ENCODE assay signal across 9 cellular contexts in the genomic region with DNA sequence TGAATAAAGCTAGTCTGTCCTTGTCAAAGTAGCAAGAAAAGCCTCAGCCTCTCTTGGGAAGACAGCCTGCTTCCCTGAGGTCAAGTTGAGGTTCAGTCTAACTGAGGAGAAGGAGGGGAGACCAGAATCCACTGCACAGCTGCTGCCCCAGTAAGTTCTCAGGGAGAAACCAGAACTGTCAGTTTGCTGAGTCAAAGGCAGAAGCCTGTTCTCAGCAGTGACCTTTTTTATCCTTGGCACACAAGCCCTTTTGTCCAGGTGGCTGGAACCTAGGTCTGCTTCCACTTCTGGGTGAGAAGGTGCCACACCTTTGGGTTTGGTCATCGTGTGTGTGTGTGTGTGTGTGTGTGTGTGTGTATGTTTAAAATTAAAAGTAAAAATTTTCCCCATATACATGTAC. TPM values are rescaled to one million over a fixed set of nuclear protein-coding genes. Genes with fewer than 3 reads are reported as not detected.
DNase-seq lines count a peak whose midpoint lies in the region; ATAC-seq and TF ChIP-seq lines count a peak whose summit lies in the region.
"Had no signal": no experiment of that assay in that cellular context is flagged by ENCODE, and none has a peak within 500 bp of the region (broad histone marks: within the 10 kb centered on the region; RNA-seq: fewer than 3 reads in every experiment).

No MANE protein-coding gene starts in this region.

- H3K36me3 Mint-ChIP-seq in activated naive CD8-positive, alpha-beta T cell treated with anti-CD3 and anti-CD28 coated beads, Interleukin-2, amount 50 U/mL, for 24 hours (ENCODE audit: low read depth), result peaks cover 11% of the 10 kb centered on the region

- DNase-seq in SIG-M5 treated with dmso at 0.1 percent for 504 hours (lab: John Stamatoyannopoulos, UW; ENCODE audit: unreplicated experiment), result peak; percentile 46
- no peak for DNase-seq in SIG-M5 (lab: John Stamatoyannopoulos, UW)
- DNase-seq in activated naive CD8-positive, alpha-beta T cell treated with anti-CD3 and anti-CD28 coated beads, Interleukin-2, amount 50 U/mL, for 24 hours, result no peak
- DNase-seq in stimulated activated CD8-positive, alpha-beta memory T cell treated with anti-CD3 and anti-CD28 coated beads, Interleukin-4, amount 100 ng/mL, for 48 hours, result peak; percentile 29
- no peak for DNase-seq in hippocampal formation (lab: John Stamatoyannopoulos, UW)
- no peak for DNase-seq in A673 (ENCODE audit: low spot score)
- DNase-seq: NCI-H524 had no signal

- no peak overlapping the region for H3K4me3 ChIP-seq in A673 (ENCODE audit: low read depth, low read length, poor library complexity, severe bottlenecking)

- H3K27me3 Mint-ChIP-seq in activated naive CD8-positive, alpha-beta T cell treated with anti-CD3 and anti-CD28 coated beads, Interleukin-2, amount 50 U/mL, for 24 hours, result no peaks in the 10 kb centered on the region

- no TSS peak for BruUV-seq in A673 (replicated peaks; lab: Mats Ljungman, UMichigan)

- H3K4me1 Mint-ChIP-seq in activated naive CD8-positive, alpha-beta T cell treated with anti-CD3 and anti-CD28 coated beads, Interleukin-2, amount 50 U/mL, for 24 hours, result peaks cover 90% of the 10 kb centered on the region

- no peaks in the 10 kb centered on the region for H3K36me3 ChIP-seq in A673 (ENCODE audit: insufficient read depth, low read length, poor library complexity, severe bottlenecking)

- H3K27ac ChIP-seq in A673 (ENCODE audit: low read depth, low read length, poor library complexity, severe bottlenecking), result no peak overlapping the region

- CTCF ChIA-PET in A673 (lab: Charles Lee), result no interaction called here

- H3K9me3 ChIP-seq in A673 (ENCODE audit: low read depth, low read length, poor library complexity, severe bottlenecking), result no peaks in the 10 kb centered on the region

- no peak overlapping the region for H3K4me3 Mint-ChIP-seq in activated naive CD8-positive, alpha-beta T cell treated with anti-CD3 and anti-CD28 coated beads, Interleukin-2, amount 50 U/mL, for 24 hours

- POLR2A ChIA-PET in A673 (lab: Charles Lee; ENCODE audit: low non-redundant PET), result no interaction called here

- H3K9me3 Mint-ChIP-seq in activated naive CD8-positive, alpha-beta T cell treated with anti-CD3 and anti-CD28 coated beads, Interleukin-2, amount 50 U/mL, for 24 hours, result no peaks in the 10 kb centered on the region

- no peaks in the 10 kb centered on the region for H3K27me3 ChIP-seq in A673 (replicated peaks; ENCODE audit: insufficient read depth, low read depth, low read length, poor library complexity)

- intact Hi-C loops in A673 (cut with micrococcal nuclease; ENCODE audit: unreplicated experiment), result no loop called here

- H3K4me1 ChIP-seq in A673 (ENCODE audit: insufficient read depth, low read length, poor library complexity, severe bottlenecking), result peaks cover 3% of the 10 kb centered on the region

- peak overlapping the region; percentile 91 for H3K27ac Mint-ChIP-seq in activated naive CD8-positive, alpha-beta T cell treated with anti-CD3 and anti-CD28 coated beads, Interleukin-2, amount 50 U/mL, for 24 hours

- ATAC-seq in HG03378 (IDR thresholded peaks at IDR 0.05; ENCODE audit: unreplicated experiment), result peak; percentile 24
- no peak for ATAC-seq in activated naive CD8-positive, alpha-beta T cell treated with anti-CD3 and anti-CD28 coated beads, Interleukin-2, amount 50 U/mL, for 24 hours
- no peak for ATAC-seq in GM21390 (IDR thresholded peaks at IDR 0.05; ENCODE audit: unreplicated experiment)

- no peak for TF ChIP-seq CTCF in A673 (conservative IDR thresholded peaks at IDR 0.05; ENCODE audit: low read depth, low read length)

RNA-seq across cellular contexts. Expression of gene INPP4A, which starts 15.1 kb away (rescaled TPM):
- total RNA-seq in A673 (2021), result 33.5 and 39.9 TPM in 2 replicates

Comparison
In these comparisons a context has a peak if more than half of its experiments do, and no peak if none do; other contexts are left out.
1. DNase-seq: peak in SIG-M5 treated with dmso at 0.1 percent for 504 hours (single experiment) and stimulated activated CD8-positive, alpha-beta memory T cell treated with anti-CD3 and anti-CD28 coated beads, Interleukin-4, amount 100 ng/mL, for 48 hours (single experiment); none in SIG-M5 (single experiment), activated naive CD8-positive, alpha-beta T cell treated with anti-CD3 and anti-CD28 coated beads, Interleukin-2, amount 50 U/mL, for 24 hours (single experiment), hippocampal formation (0 of 2) and A673 (single experiment).